17 cellular contexts compared by ENCODE assay signal in the genomic region with DNA sequence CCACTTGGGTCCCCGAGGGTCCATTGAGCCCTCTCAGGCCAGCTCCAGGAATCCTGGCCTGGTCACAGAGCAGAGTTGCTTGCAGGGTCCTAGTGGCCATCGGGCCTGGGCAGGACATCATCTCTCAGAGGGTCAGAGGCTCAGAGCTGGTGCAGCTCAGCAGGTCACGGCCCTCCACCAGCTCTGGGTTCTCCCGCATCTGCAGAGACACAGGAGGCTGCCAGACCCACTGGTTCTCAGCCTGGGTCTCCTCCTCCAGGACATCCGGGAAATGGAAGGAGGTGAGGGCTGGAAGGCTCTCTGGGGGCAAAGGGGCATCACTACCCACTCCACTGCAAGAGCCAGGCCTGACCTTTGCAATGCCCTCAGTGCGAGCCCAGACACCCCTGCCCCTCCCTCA. TPM values are rescaled to one million over a fixed set of nuclear protein-coding genes. Genes with fewer than 3 reads are reported as not detected.
DNase-seq lines count a peak whose midpoint lies in the region; TF ChIP-seq lines count a peak whose summit lies in the region.
"Had no signal": no experiment of that assay in that cellular context is flagged by ENCODE, and none has a peak within 500 bp of the region (broad histone marks: within the 10 kb centered on the region; RNA-seq: fewer than 3 reads in every experiment).

No MANE protein-coding gene starts in this region.

- H3K36me3 Mint-ChIP-seq in Calu3 (ENCODE audit: insufficient read depth, unreplicated experiment) (peaks cover 29% of the 10 kb centered on the region), type B pancreatic cell (no peaks in the 10 kb centered on the region)

- DNase-seq in Calu3, result no peak
- DNase-seq in PC-9, result no peak
- peak; percentile 55 for DNase-seq in islet precursor cell
- DNase-seq in sigmoid colon, result peak; percentile 55
- no peak for DNase-seq in type B pancreatic cell (ENCODE audit: extremely low spot score, unreplicated experiment)
- no peak for DNase-seq in T-helper 1 cell
- no peak for DNase-seq in transverse colon
- no peak for DNase-seq in GF-D8 (lab: John Stamatoyannopoulos, UW)
- DNase-seq: CD8-positive, alpha-beta memory T cell; Karpas-422; MV-4-11; NCI-H2081; OCI-M1; SHP77 had no signal

- H3K4me3 Mint-ChIP-seq in Calu3 (ENCODE audit: low read depth, unreplicated experiment) (no peak overlapping the region), type B pancreatic cell (no peak overlapping the region)

- H3K9me3 Mint-ChIP-seq in Calu3 (ENCODE audit: low read depth, unreplicated experiment) (no peaks in the 10 kb centered on the region), type B pancreatic cell (no peaks in the 10 kb centered on the region)

- no peak overlapping the region for H3K27ac Mint-ChIP-seq in Calu3 (ENCODE audit: unreplicated experiment)
- no peak overlapping the region for H3K27ac Mint-ChIP-seq in type B pancreatic cell
- H3K27ac Mint-ChIP-seq: CD8-positive, alpha-beta memory T cell had no signal

- H3K27me3 Mint-ChIP-seq in Calu3 (ENCODE audit: unreplicated experiment), result peaks cover 40% of the 10 kb centered on the region
- H3K27me3 Mint-ChIP-seq in type B pancreatic cell, result peaks cover 53% of the 10 kb centered on the region

- in situ Hi-C loops in transverse colon (cut with MboI; ENCODE audit: low pct_ligation_motif_present in 1 of 4, low pct_unique_long_range_greater_than_20kb in 1 of 4, low sequenced_read_pairs in 3 of 4), result no loop called here

- POLR2A ChIA-PET in PC-9 (lab: Charles Lee; ENCODE audit: unreplicated experiment), result no interaction called here

- H3K4me1 ChIP-seq in PC-9 (replicated peaks; ENCODE audit: insufficient read depth) (no peaks in the 10 kb centered on the region), sigmoid colon (peaks cover 0 to 17% (median 14%) of the 10 kb centered on the region in 4 donors), transverse colon (peaks cover 5 to 27% (median 15%) of the 10 kb centered on the region in 4 donors)

- H3K9me2 ChIP-seq in PC-9 (ENCODE audit: insufficient read depth), result no peaks in the 10 kb centered on the region

- TF ChIP-seq CTCF in Calu3 (IDR thresholded peaks at IDR 0.05; ENCODE audit: unreplicated experiment), result no peak
- no peak for TF ChIP-seq CTCF in PC-9 (conservative IDR thresholded peaks at IDR 0.05)
- TF ChIP-seq CTCF in sigmoid colon (IDR thresholded peaks at IDR 0.05), result no peak
- no peak for TF ChIP-seq CTCF in type B pancreatic cell (conservative IDR thresholded peaks at IDR 0.05)
- no peak for TF ChIP-seq CTCF in transverse colon (IDR thresholded peaks at IDR 0.05)

- no peak overlapping the region for H3K4me2 ChIP-seq in PC-9

- H3K4me3 ChIP-seq in PC-9, result no peak overlapping the region
- H3K4me3 ChIP-seq in sigmoid colon, result no peak overlapping the region
- no peak overlapping the region for H3K4me3 ChIP-seq in transverse colon

- H3K27ac ChIP-seq in PC-9 (no peak overlapping the region), sigmoid colon (no peak overlapping the region), transverse colon (peak overlapping the region in 1 of 4 donors; percentile 80)
- H3K27ac ChIP-seq: C4-2B had no signal

- no peaks in the 10 kb centered on the region for H3K36me3 ChIP-seq in PC-9 (ENCODE audit: low read depth)
- H3K36me3 ChIP-seq in sigmoid colon, result no peaks in the 10 kb centered on the region
- H3K36me3 ChIP-seq in transverse colon, result no peaks in the 10 kb centered on the region

- BruUV-seq in Calu3 (replicated peaks; lab: Mats Ljungman, UMichigan), result TSS peak; percentile 27
- TSS peak; percentile 6 for BruUV-seq in PC-9 (replicated peaks; lab: Mats Ljungman, UMichigan)

- no peaks in the 10 kb centered on the region for H3K79me2 ChIP-seq in PC-9 (ENCODE audit: low read depth)

- H3K4me1 Mint-ChIP-seq in Calu3 (ENCODE audit: low read depth, unreplicated experiment), result peaks cover 16% of the 10 kb centered on the region
- peaks cover 19% of the 10 kb centered on the region for H3K4me1 Mint-ChIP-seq in type B pancreatic cell (ENCODE audit: unreplicated experiment)

- TF ChIP-seq POLR2A in sigmoid colon (IDR thresholded peaks at IDR 0.05) (no peak), transverse colon (IDR thresholded peaks at IDR 0.05) (no peak)

- H2AFZ ChIP-seq in PC-9, result no peak overlapping the region

- no peak for TF ChIP-seq EP300 in sigmoid colon (IDR thresholded peaks at IDR 0.05)
- no peak for TF ChIP-seq EP300 in transverse colon (IDR thresholded peaks at IDR 0.05; ENCODE audit: low read depth)

- H3K27me3 ChIP-seq in PC-9 (ENCODE audit: insufficient read depth, low read depth) (no peaks in the 10 kb centered on the region), sigmoid colon (peaks cover 15 to 43% (median 30%) of the 10 kb centered on the region in 3 donors), transverse colon (peaks cover 37% of the 10 kb centered on the region)

- WGBS in sigmoid colon, 2 donors, result 73 to 84% methylated on average over 6 of the region's 6 CpGs
- WGBS in transverse colon (ENCODE audit: low coverage in 1 of 2), 2 donors, result 88% methylated on average over 5 of the region's 6 CpGs; no CpG with 5 or more reads in 1 of the 2 donors

- no peaks in the 10 kb centered on the region for H3F3A ChIP-seq in PC-9 (ENCODE audit: insufficient read depth, low read depth)

- no peaks in the 10 kb centered on the region; the same call in 1 of the 2 replicates for H4K20me1 ChIP-seq in PC-9 (ENCODE audit: insufficient read depth)

- no peaks in the 10 kb centered on the region for H3K9me3 ChIP-seq in PC-9 (ENCODE audit: insufficient read depth, low read depth)
- no peaks in the 10 kb centered on the region for H3K9me3 ChIP-seq in sigmoid colon
- no peaks in the 10 kb centered on the region for H3K9me3 ChIP-seq in transverse colon

- CTCF ChIA-PET in Calu3 (lab: Charles Lee), result no interaction called here
- CTCF ChIA-PET in PC-9 (lab: Charles Lee), result no interaction called here

- intact Hi-C loops in Calu3 (cut with micrococcal nuclease; ENCODE audit: unreplicated experiment), result no loop called here
- intact Hi-C loops in PC-9 (cut with micrococcal nuclease; ENCODE audit: unreplicated experiment), result no loop called here
- intact Hi-C loops in sigmoid colon (cut with DNase I), result no loop called here
- intact Hi-C loops in transverse colon (cut with DNase I; ENCODE audit: low total_unique reads), result no loop called here

RNA-seq across cellular contexts. Expression of a gene that starts 6.5 kb away (rescaled TPM):
- total RNA-seq in Calu3 (2022) (95.9 and 117 TPM in 2 replicates), PC-9 (2021) (102 and 132 TPM in 2 replicates), sigmoid colon (100 to 1,000 TPM in 1 of 4 donors, 10 to 100 TPM in 3; 47.4 to 135 (median 57.9) TPM), type B pancreatic cell (ENCODE audit: low replicate concordance) (42.1 and 129 TPM in 2 replicates), transverse colon (1,000 to 10,000 TPM in 2 of 4 donors, 100 to 1,000 TPM in 2; 330 to 1,204 (median 846) TPM)
- polyA plus RNA-seq in sigmoid colon, result 100 to 1,000 TPM; 699 to 799 (median 707) TPM
- polyA plus RNA-seq: CD8-positive, alpha-beta memory T cell had no signal

RNA-seq across cellular contexts. Expression of a gene that starts 8.4 kb away (rescaled TPM):
- not detected in 2 replicates for total RNA-seq in Calu3 (2022)
- total RNA-seq in PC-9 (2021), result not detected in 2 replicates
- total RNA-seq in sigmoid colon, result not detected
- polyA plus RNA-seq in sigmoid colon, result 1 to 10 TPM; 1.2 to 1.9 (median 1.8) TPM
- 1.0 and 2.0 TPM in 2 replicates for total RNA-seq in type B pancreatic cell (ENCODE audit: low replicate concordance)
- total RNA-seq in transverse colon, result under 1 TPM in 2 of 4 donors, not detected in 2; 0.64 to 0.96 TPM
- total RNA-seq: CD8-positive, alpha-beta memory T cell; Daoy; RPMI7951 had no signal
- polyA plus RNA-seq: CD8-positive, alpha-beta memory T cell had no signal

RNA-seq across cellular contexts. Expression of a gene that starts 24.0 kb away (rescaled TPM):
- total RNA-seq in Calu3 (2022) (0.15 TPM in 1 of 2 replicates, not detected in the other), PC-9 (2021) (not detected in 2 replicates), sigmoid colon (10 to 100 TPM in 1 of 4 donors, 1 to 10 TPM in 1, under 1 TPM in 2; 0.41 to 10.2 (median 1.6) TPM), type B pancreatic cell (ENCODE audit: low replicate concordance) (20.0 and 49.9 TPM in 2 replicates), transverse colon (under 1 TPM in 2 of 4 donors, not detected in 2; 0.32 to 0.55 TPM)
- 1 to 10 TPM in 1 of 3 donors, under 1 TPM in 1, not detected in 1; 0.20 to 1.2 TPM for polyA plus RNA-seq in sigmoid colon
- total RNA-seq: CD8-positive, alpha-beta memory T cell had no signal

Comparison
In these comparisons a context has a peak if more than half of its experiments do, and no peak if none do; other contexts are left out.
1. DNase-seq: peak in islet precursor cell (single experiment) and sigmoid colon (single experiment); none in Calu3 (single experiment), PC-9 (0 of 2), type B pancreatic cell (single experiment), T-helper 1 cell (0 of 5), transverse colon (single experiment) and GF-D8 (single experiment).